24 cellular contexts compared by ENCODE assay signal in the genomic region with DNA sequence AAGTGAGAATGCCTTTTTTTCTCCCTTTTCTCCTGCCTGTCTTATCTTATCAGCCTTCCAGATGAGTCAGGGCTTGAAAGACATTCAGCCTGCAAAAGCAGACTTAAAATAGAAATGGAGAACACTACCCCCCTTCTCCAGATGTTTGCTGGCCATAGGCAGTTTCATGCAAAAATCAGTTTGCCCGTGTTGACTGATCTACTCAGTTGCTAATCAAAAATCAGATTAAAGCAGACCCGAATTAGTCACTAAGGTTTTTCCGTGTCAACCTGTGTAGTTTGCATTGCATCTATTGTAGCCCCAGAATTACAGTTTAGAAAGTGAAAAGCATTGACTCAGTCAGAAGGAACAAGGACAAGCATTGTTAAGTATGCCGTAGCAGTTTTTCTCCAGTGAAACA. TPM values are rescaled to one million over a fixed set of nuclear protein-coding genes. Genes with fewer than 3 reads are reported as not detected.
DNase-seq lines count a peak whose midpoint lies in the region; ATAC-seq and TF ChIP-seq lines count a peak whose summit lies in the region.
"Had no signal": no experiment of that assay in that cellular context is flagged by ENCODE, and none has a peak within 500 bp of the region (broad histone marks: within the 10 kb centered on the region; RNA-seq: fewer than 3 reads in every experiment).

No MANE protein-coding gene starts in this region.

- H3K4me3 ChIP-seq in dorsolateral prefrontal cortex, result peak overlapping the region in 47 of 59 donors; percentile 3 to 61 (median 32)

- H3K27ac Mint-ChIP-seq in neural crest cell (ENCODE audit: unreplicated experiment), result peak overlapping the region; percentile 53
- H3K27ac Mint-ChIP-seq: effector memory CD8-positive, alpha-beta T cell; immature natural killer cell; type B pancreatic cell had no signal

- DNase-seq in RPMI7951 (ENCODE audit: low read depth), result peak; percentile 1
- no peak for DNase-seq in dorsolateral prefrontal cortex
- DNase-seq in neural crest cell (ENCODE audit: low read depth, low spot score), result no peak
- no peak for DNase-seq in NAMALWA (ENCODE audit: low spot score)
- DNase-seq: activated CD4-positive, alpha-beta T cell treated with anti-CD3 and anti-CD28 coated beads, Interleukin-2, amount 50 U/mL, for 1 hour; activated CD8-positive, alpha-beta memory T cell treated with anti-CD3 and anti-CD28 coated beads, Interleukin-2, amount 50 U/mL, for 48 hours; activated gamma-delta T cell treated with Interleukin-2 at 50 U/mL for 16 hours; effector memory CD8-positive, alpha-beta T cell; EL; heart left ventricle; immature natural killer cell; NCI-H69; SIG-M5; T-helper 1 cell had no signal

- peak overlapping the region in 32 of 59 donors; percentile 6 to 71 (median 34) for H3K27ac ChIP-seq in dorsolateral prefrontal cortex
- H3K27ac ChIP-seq: heart left ventricle, neutrophil, VCaP had no signal

- intact Hi-C loops in dorsolateral prefrontal cortex (cut with DNase I), result no loop called here

- no peaks in the 10 kb centered on the region for H3K27me3 Mint-ChIP-seq in neural crest cell (ENCODE audit: low read depth)
- H3K27me3 Mint-ChIP-seq: type B pancreatic cell had no signal

- no peak overlapping the region for H3K4me3 Mint-ChIP-seq in neural crest cell
- H3K4me3 Mint-ChIP-seq: central memory CD8-positive, alpha-beta T cell; effector memory CD8-positive, alpha-beta T cell; immature natural killer cell; type B pancreatic cell had no signal

- H3K27me3 ChIP-seq in dorsolateral prefrontal cortex, result no peaks in the 10 kb centered on the region
- H3K27me3 ChIP-seq: neutrophil had no signal

- no peaks in the 10 kb centered on the region for H3K9me3 Mint-ChIP-seq in neural crest cell
- H3K9me3 Mint-ChIP-seq: central memory CD8-positive, alpha-beta T cell; effector memory CD8-positive, alpha-beta T cell; immature natural killer cell; type B pancreatic cell had no signal

- peaks cover 15% of the 10 kb centered on the region for H3K4me1 Mint-ChIP-seq in neural crest cell
- H3K4me1 Mint-ChIP-seq: central memory CD8-positive, alpha-beta T cell; immature natural killer cell had no signal

- no peaks in the 10 kb centered on the region for H3K36me3 Mint-ChIP-seq in neural crest cell (ENCODE audit: low read depth)
- H3K36me3 Mint-ChIP-seq: immature natural killer cell had no signal

- no peak for TF ChIP-seq CTCF in dorsolateral prefrontal cortex (IDR thresholded peaks at IDR 0.05 in 54 of 56, conservative IDR thresholded peaks at IDR 0.05 in 2 of 56; ENCODE audit: low read depth in 1 of 56, partially characterized antibody in 56 of 56)
- no peak for TF ChIP-seq CTCF in neural crest cell (conservative IDR thresholded peaks at IDR 0.05)

- ATAC-seq in GM18868 (IDR thresholded peaks at IDR 0.05; ENCODE audit: unreplicated experiment) (peak; percentile 42), GM21619 (IDR thresholded peaks at IDR 0.05; ENCODE audit: unreplicated experiment) (no peak), HG02678 (IDR thresholded peaks at IDR 0.05; ENCODE audit: unreplicated experiment) (no peak), HG03565 (IDR thresholded peaks at IDR 0.05; ENCODE audit: unreplicated experiment) (no peak)
- ATAC-seq: effector memory CD8-positive, alpha-beta T cell; heart left ventricle; HepG2 had no signal

RNA-seq across cellular contexts. Expression of gene IL5RA, which starts 56.2 kb away (rescaled TPM):
- not detected in 2 replicates for total RNA-seq in RPMI7951 (2014; rRNA removed; shearing (Covaris generic))
- total RNA-seq in dorsolateral prefrontal cortex, result 1 to 10 TPM in 1 of 120 experiments, under 1 TPM in 30, not detected in 89; 0.07 to 1.6 (median 0.26) TPM
- total RNA-seq in neural crest cell, result not detected in 2 replicates
- total RNA-seq: HepG2, M059J had no signal
